In genomic region chr9:99555792-99556191, GRCh38 we compare ENCODE assay signal across 29 cellular contexts.
"Had no signal": no experiment of that assay in that cellular context is flagged by ENCODE, and none has a peak within 500 bp of the region (broad histone marks: within the 10 kb centered on the region; RNA-seq: fewer than 3 reads in every experiment).

No MANE protein-coding gene starts in this region.

- H3K4me3 ChIP-seq: esophagus squamous epithelium, heart right ventricle, lower lobe of right lung, right lobe of liver, suprapubic skin, transverse colon, upper lobe of right lung, uterus had no signal

- DNase-seq: cortex of kidney; effector memory CD8-positive, alpha-beta T cell; erythroblast; esophagus squamous epithelium; foreskin melanocyte; glutamatergic neuron; heart right ventricle; hippocampal formation; immature natural killer cell; islet precursor cell; kidney glomerular epithelial cell; left colon; left ventricle myocardium superior; lower lobe of right lung; natural killer cell; right lobe of liver; small intestine; stimulated activated CD4-positive, alpha-beta T cell treated with anti-CD3 and anti-CD28 coated beads, Interleukin-1b, Interleukin-23, amount 100 ng/mL, for 48 hours; stimulated activated CD4-positive, alpha-beta T cell treated with anti-CD3 and anti-CD28 coated beads, Interleukin-4, amount 100 ng/mL, for 1 hour; stimulated activated CD8-positive, alpha-beta memory T cell treated with anti-CD3 and anti-CD28 coated beads, Interleukin-4, amount 100 ng/mL, for 48 hours; transverse colon; upper lobe of right lung; uterus had no signal

- FAIRE-seq: endometrium, small intestine had no signal

- H3K27ac Mint-ChIP-seq: effector memory CD8-positive, alpha-beta T cell; immature natural killer cell; natural killer cell; progenitor cell of endocrine pancreas; stimulated activated naive CD8-positive, alpha-beta T cell treated with anti-CD3 and anti-CD28 coated beads, Interleukin-15, Interleukin-2, amounts not matched to agents 100 ng/mL and 50 ng/mL, for 24 hours had no signal

- H3K4me3 Mint-ChIP-seq: effector memory CD8-positive, alpha-beta T cell; immature natural killer cell; natural killer cell; stimulated activated naive CD8-positive, alpha-beta T cell treated with anti-CD3 and anti-CD28 coated beads, Interleukin-15, Interleukin-2, amounts not matched to agents 100 ng/mL and 50 ng/mL, for 24 hours had no signal

- H3K4me1 ChIP-seq: esophagus squamous epithelium, heart right ventricle, lower lobe of right lung, parathyroid adenoma, right lobe of liver, suprapubic skin, transverse colon, upper lobe of right lung, uterus had no signal

- H2AFZ ChIP-seq: parathyroid adenoma had no signal

- ATAC-seq: effector memory CD8-positive, alpha-beta T cell; heart right ventricle; left colon; left ventricle myocardium superior; lower lobe of right lung; natural killer cell; right lobe of liver; upper lobe of right lung had no signal

- H3K36me3 ChIP-seq: esophagus squamous epithelium, heart right ventricle, lower lobe of right lung, neutrophil, right lobe of liver, suprapubic skin, transverse colon, upper lobe of right lung, uterus had no signal

- H3K9me3 ChIP-seq: esophagus squamous epithelium, lower lobe of right lung, neutrophil, right lobe of liver, transverse colon, upper lobe of right lung, uterus had no signal

- H3K27me3 ChIP-seq: esophagus squamous epithelium, heart right ventricle, neutrophil, right lobe of liver, suprapubic skin, transverse colon, upper lobe of right lung, uterus had no signal

- H3K79me2 ChIP-seq: parathyroid adenoma had no signal

- H3K27ac ChIP-seq: esophagus squamous epithelium, heart right ventricle, lower lobe of right lung, neutrophil, parathyroid adenoma, right lobe of liver, suprapubic skin, transverse colon, upper lobe of right lung, uterus had no signal

- H3K4me1 Mint-ChIP-seq: immature natural killer cell, natural killer cell had no signal

- H3K27me3 Mint-ChIP-seq: progenitor cell of endocrine pancreas had no signal

- H3K9ac ChIP-seq: parathyroid adenoma had no signal
